In the genomic region with DNA sequence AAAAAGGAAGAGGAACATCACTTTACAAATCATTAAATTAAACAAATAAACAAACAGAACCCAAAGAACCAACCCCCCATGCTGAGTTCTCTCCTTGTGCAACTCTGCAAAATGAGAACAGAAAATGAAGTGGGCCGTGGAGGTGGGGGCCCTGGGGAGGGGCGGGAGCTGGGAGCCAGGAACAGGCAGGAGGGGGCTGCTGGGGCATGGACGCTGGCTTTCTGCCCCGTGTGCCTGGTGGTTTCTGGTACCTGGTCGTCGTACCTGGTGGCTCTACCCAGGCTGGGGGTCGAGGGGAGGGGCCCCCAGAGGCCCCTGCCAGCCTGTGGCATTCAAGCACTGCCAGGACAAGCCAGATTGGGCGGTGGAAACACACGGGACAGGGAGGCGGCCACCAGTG, we compare ENCODE assay signal across 21 cellular contexts. TPM values are rescaled to one million over a fixed set of nuclear protein-coding genes. Genes with fewer than 3 reads are reported as not detected.
DNase-seq lines count a peak whose midpoint lies in the region; ATAC-seq and TF ChIP-seq lines count a peak whose summit lies in the region.
"Had no signal": no experiment of that assay in that cellular context is flagged by ENCODE, and none has a peak within 500 bp of the region (broad histone marks: within the 10 kb centered on the region; RNA-seq: fewer than 3 reads in every experiment).

No MANE protein-coding gene starts in this region.

- intact Hi-C loops in esophagus muscularis mucosa (cut with DNase I), result no loop called here
- intact Hi-C loops in posterior cingulate gyrus (cut with DNase I), result loop anchor here (5.0 kb wide), 1 partner anchor 236 kb away; no protein-coding TSS in a partner anchor

- TF ChIP-seq EP300 in esophagus muscularis mucosa (IDR thresholded peaks at IDR 0.05), result no peak
- TF ChIP-seq EP300 in upper lobe of left lung (IDR thresholded peaks at IDR 0.05), result no peak

- H3K9ac ChIP-seq in adipocyte (ENCODE audit: low read length) (peak overlapping the region; percentile 69), skeletal muscle tissue (ENCODE audit: low read depth in 1 of 3, low read length in 3 of 3) (no peak overlapping the region)
- H3K9ac ChIP-seq: neural progenitor cell had no signal

- H3K36me3 ChIP-seq in adipocyte (ENCODE audit: control insufficient read depth, insufficient read depth, low read length, severe bottlenecking) (peaks cover 34% of the 10 kb centered on the region), esophagus muscularis mucosa (peaks cover 14 to 60% (median 52%) of the 10 kb centered on the region in 4 donors), skeletal muscle tissue (ENCODE audit: control insufficient read depth in 3 of 3, insufficient read depth in 3 of 3, low read length in 3 of 3) (peaks cover 29 to 33% (median 30%) of the 10 kb centered on the region in 3 donors), upper lobe of left lung (peaks cover 6 to 59% (median 53%) of the 10 kb centered on the region in 4 donors)
- H3K36me3 ChIP-seq: neural progenitor cell had no signal

- H3K27ac ChIP-seq in esophagus muscularis mucosa (replicated peaks in 1 of 4), result peak overlapping the region; percentile 88 to 90 (median 89)
- H3K27ac ChIP-seq in skeletal muscle tissue (ENCODE audit: low read depth, low read length), result peak overlapping the region; percentile 80
- H3K27ac ChIP-seq in upper lobe of left lung, result peak overlapping the region; percentile 83 to 89 (median 88)
- H3K27ac ChIP-seq: neural progenitor cell, PC-9 had no signal

- no peak for ATAC-seq in upper lobe of left lung (ENCODE audit: low FRiP score in 2 of 2)
- ATAC-seq: CD8-positive, alpha-beta T cell; effector memory CD8-positive, alpha-beta T cell; left lobe of liver had no signal

- H3K4me1 ChIP-seq in adipocyte (ENCODE audit: control insufficient read depth, insufficient read depth, low read length), result peaks cover 18% of the 10 kb centered on the region
- H3K4me1 ChIP-seq in esophagus muscularis mucosa, result peaks cover 27 to 77% (median 66%) of the 10 kb centered on the region in 4 donors
- H3K4me1 ChIP-seq in skeletal muscle tissue (ENCODE audit: control insufficient read depth in 3 of 3, insufficient read depth in 3 of 3, low read length in 3 of 3), result peaks cover 15 to 37% (median 26%) of the 10 kb centered on the region in 3 donors
- peaks cover 27 to 37% (median 30%) of the 10 kb centered on the region in 4 donors for H3K4me1 ChIP-seq in upper lobe of left lung
- H3K4me1 ChIP-seq: neural progenitor cell had no signal

- H3K4me3 ChIP-seq in adipocyte (ENCODE audit: low read length) (no peak overlapping the region), esophagus muscularis mucosa (no peak overlapping the region), skeletal muscle tissue (ENCODE audit: low read length in 3 of 3) (no peak overlapping the region), upper lobe of left lung (no peak overlapping the region)
- H3K4me3 ChIP-seq: neural progenitor cell, PC-9 had no signal

- H3K9me3 ChIP-seq in adipocyte (ENCODE audit: control insufficient read depth, low read length), result no peaks in the 10 kb centered on the region
- H3K9me3 ChIP-seq in esophagus muscularis mucosa, result no peaks in the 10 kb centered on the region
- no peaks in the 10 kb centered on the region for H3K9me3 ChIP-seq in skeletal muscle tissue (ENCODE audit: control insufficient read depth in 3 of 3, low read length in 3 of 3)
- no peaks in the 10 kb centered on the region for H3K9me3 ChIP-seq in upper lobe of left lung

- DNase-seq in adipocyte (ENCODE audit: low read depth), result no peak
- DNase-seq in esophagus muscularis mucosa (ENCODE audit: extremely low spot score), result no peak
- DNase-seq in upper lobe of left lung, result peak in 1 of 2 donors; percentile 62
- DNase-seq in NCI-H146 (lab: John Stamatoyannopoulos, UW), result no peak
- no peak for DNase-seq in activated gamma-delta T cell treated with Interleukin-2 at 50 U/mL for 16 hours
- DNase-seq in posterior cingulate gyrus, result no peak
- DNase-seq: CD8-positive, alpha-beta T cell; cerebellar nuclear complex; DMS79; effector memory CD8-positive, alpha-beta T cell; GOT3; NCI-H187 treated with DMSO at 0.1 percent for 48 hours; NCI-H345; PC-9; stimulated activated CD4-positive, alpha-beta T cell treated with anti-CD3 and anti-CD28 coated beads, Interleukin-12 subunit alpha, Interleukin-12 subunit beta, amount 100 ng/mL, for 4 hours; T-helper 2 cell had no signal

- TF ChIP-seq POLR2A in esophagus muscularis mucosa (IDR thresholded peaks at IDR 0.05; ENCODE audit: low read depth) (no peak), upper lobe of left lung (IDR thresholded peaks at IDR 0.05) (no peak)

- TF ChIP-seq CTCF in esophagus muscularis mucosa (IDR thresholded peaks at IDR 0.05) (no peak), upper lobe of left lung (IDR thresholded peaks at IDR 0.05) (no peak)

- H3K27me3 ChIP-seq in adipocyte (replicated peaks; ENCODE audit: control insufficient read depth, insufficient read depth, low read length), result no peaks in the 10 kb centered on the region
- H3K27me3 ChIP-seq in esophagus muscularis mucosa, result no peaks in the 10 kb centered on the region
- H3K27me3 ChIP-seq in skeletal muscle tissue (ENCODE audit: control insufficient read depth in 3 of 3, insufficient read depth in 3 of 3, low read length in 3 of 3), result peaks cover 0 to 10% (median 0%) of the 10 kb centered on the region in 3 donors
- no peaks in the 10 kb centered on the region for H3K27me3 ChIP-seq in upper lobe of left lung
- H3K27me3 ChIP-seq: neural progenitor cell had no signal

- 34% methylated on average over 4 of the region's 10 CpGs for WGBS in esophagus muscularis mucosa
- 62 to 75% methylated on average over 8 to 10 of the region's 10 CpGs for WGBS in upper lobe of left lung, 2 donors

RNA-seq across cellular contexts. Expression of a gene that starts 10.8 kb away (rescaled TPM):
- total RNA-seq in esophagus muscularis mucosa (under 1 TPM in 3 of 4 donors, not detected in 1; 0.17 to 0.69 (median 0.58) TPM), skeletal muscle tissue (under 0.01 TPM), upper lobe of left lung (under 1 TPM in 3 of 6 donors, not detected in 3; under 0.01 to 0.07 (median 0.03) TPM)
- total RNA-seq: CD8-positive, alpha-beta T cell; left lobe of liver; pulmonary artery endothelial cell; SK-MEL-5 had no signal

RNA-seq across cellular contexts. Expression of a gene that starts 11.0 kb away (rescaled TPM):
- total RNA-seq in esophagus muscularis mucosa, result 10 to 100 TPM; 41.1 to 60.8 (median 53.6) TPM
- total RNA-seq in skeletal muscle tissue, result 12.5 TPM
- 10 to 100 TPM; 65.7 to 96.3 (median 88.4) TPM for total RNA-seq in upper lobe of left lung

RNA-seq across cellular contexts. Expression of a gene that starts 26.9 kb away (rescaled TPM):
- total RNA-seq in esophagus muscularis mucosa (1 to 10 TPM in 2 of 4 donors, under 1 TPM in 2; 0.78 to 2.5 (median 1.3) TPM), skeletal muscle tissue (0.52 TPM), upper lobe of left lung (1 to 10 TPM; 4.6 to 9.3 (median 7.7) TPM)
- total RNA-seq: PC-9, SK-MEL-5 had no signal
